Comparison of ENCODE assay signal across 1 cellular context in the genomic region with DNA sequence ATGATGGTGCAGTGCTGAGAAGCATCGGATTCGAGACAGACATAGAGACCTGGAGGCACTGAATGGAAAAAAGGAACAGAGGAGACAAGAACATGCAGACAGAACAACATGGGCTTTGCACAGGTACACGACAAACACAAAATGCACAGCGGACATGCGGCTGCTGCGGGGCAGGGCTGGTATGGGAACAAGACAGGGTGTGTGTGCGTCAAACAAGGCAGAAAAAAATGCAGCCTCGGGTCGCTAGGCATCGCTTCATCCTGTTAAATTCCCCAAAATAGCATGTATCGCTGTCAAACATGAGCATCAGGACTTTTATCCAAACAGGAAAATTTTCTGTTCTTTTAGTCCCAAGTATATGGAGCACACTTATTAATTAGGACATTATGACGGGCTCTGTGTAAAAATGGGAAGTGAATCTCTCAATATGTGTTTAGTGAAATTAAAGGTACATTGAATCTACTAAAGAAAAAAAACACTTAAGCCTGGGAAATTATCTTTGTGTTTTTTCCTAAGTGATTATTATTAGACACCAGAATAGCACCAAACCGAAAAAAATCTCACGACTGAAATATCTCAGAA.
TF ChIP-seq lines count a peak whose summit lies in the region.

No MANE protein-coding gene starts in this region.

TF ChIP-seq in GM12878, 131 proteins besides CTCF, POLR2A, EP300 and RAD21:
- no peak for TF ChIP-seq POLR2AphosphoS5 (IDR thresholded peaks at IDR 0.05; ENCODE audit: low read length)
- TF ChIP-seq SPI1 (IDR thresholded peaks at IDR 0.05; ENCODE audit: borderline replicate concordance, insufficient read depth, low read depth, low read length) = peak; percentile 49; the same call in 1 of the 2 replicates
